ENCODE assay signal across 1 cellular context in genomic region chr6:31878761-31879542, GRCh38.
TF ChIP-seq lines count a peak whose summit lies in the region.

SLC44A4 (minus strand) TSS chr6:31878997; CDS start chr6:31878980, 17 bp downstream.

TF ChIP-seq in IMR-90, 13 proteins besides CTCF, POLR2A, EP300 and RAD21 (continued from another document):
- TF ChIP-seq RFX5 (IDR thresholded peaks at IDR 0.05; ENCODE audit: low read depth, low read length), result no peak
- no peak for TF ChIP-seq MXI1 (IDR thresholded peaks at IDR 0.05; ENCODE audit: borderline replicate concordance, low read depth, low read length)
- no peak for TF ChIP-seq NFE2L2 (IDR thresholded peaks at IDR 0.05; ENCODE audit: low read depth, low read length)
- TF ChIP-seq CHD1 (IDR thresholded peaks at IDR 0.05; ENCODE audit: low read depth, low read length), result no peak
- TF ChIP-seq ELK1 (IDR thresholded peaks at IDR 0.05; ENCODE audit: borderline replicate concordance, low read depth, low read length), result no peak
- no peak for TF ChIP-seq FOS (IDR thresholded peaks at IDR 0.05; ENCODE audit: low read depth, low read length)
- TF ChIP-seq SMC3 (IDR thresholded peaks at IDR 0.05; ENCODE audit: low read depth, low read length), result no peak
- TF ChIP-seq USF2 (IDR thresholded peaks at IDR 0.05; ENCODE audit: low read depth, low read length), result no peak
- TF ChIP-seq MAZ (IDR thresholded peaks at IDR 0.05; ENCODE audit: borderline replicate concordance, low read depth, low read length), result no peak
- TF ChIP-seq CEBPB (IDR thresholded peaks at IDR 0.05; ENCODE audit: low read depth, low read length), result no peak
